In genomic region chr11:66543263-66544107, GRCh38 we compare ENCODE assay signal across 6 cellular contexts. TPM values are rescaled to one million over a fixed set of nuclear protein-coding genes. Genes with fewer than 3 reads are reported as not detected.
A peak's percentile ranks its signal among the peaks of the same experiment; 100 is the strongest.
DNase-seq lines count a peak whose midpoint lies in the region; ATAC-seq, FAIRE-seq and TF ChIP-seq lines count a peak whose summit lies in the region.

No MANE protein-coding gene starts in this region.

- peaks cover 3% of the 10 kb centered on the region for H3K4me1 ChIP-seq in foreskin keratinocyte

- H3K27me3 ChIP-seq in foreskin keratinocyte: peaks cover 19% of the 10 kb centered on the region

- H3K27ac ChIP-seq in foreskin keratinocyte: no peak overlapping the region

- DNase-seq in GM18507 (ENCODE audit: extremely low spot score, insufficient read length, low read depth): peak; percentile 37
- DNase-seq in activated CD4-positive, alpha-beta T cell treated with anti-CD3 and anti-CD28 coated beads, Interleukin-2, amount 50 U/mL, for 48 hours: peak; percentile 49 to 57
- no peak for DNase-seq in foreskin keratinocyte
- DNase-seq in stimulated activated CD8-positive, alpha-beta memory T cell treated with anti-CD3 and anti-CD28 coated beads, Interleukin-4, amount 100 ng/mL, for 24 hours (ENCODE audit: low read depth): peak; percentile 50
- no peak for DNase-seq in NCI-H2029 treated with DMSO at 0.1 percent for 48 hours (lab: John Stamatoyannopoulos, UW)

- TF ChIP-seq CTCF in foreskin keratinocyte (conservative IDR thresholded peaks at IDR 0.05): peak; percentile 28

- FAIRE-seq in GM18507 (lab: Jason Lieb, UNC): peak; percentile 59

- no peak for ATAC-seq in foreskin keratinocyte
- no peak for ATAC-seq in GM19397 (IDR thresholded peaks at IDR 0.05; ENCODE audit: unreplicated experiment)

RNA-seq across cellular contexts. Expression of gene ZDHHC24, which starts 2.4 kb away (rescaled TPM):
- total RNA-seq in foreskin keratinocyte: 6.0 and 8.9 TPM in 2 replicates
- 7.8 and 9.7 TPM in 2 replicates for polyA plus RNA-seq in foreskin keratinocyte

RNA-seq across cellular contexts. Expression of gene ACTN3, which starts 3.2 kb away (rescaled TPM):
- total RNA-seq in foreskin keratinocyte: not detected in 2 replicates
- not detected in 2 replicates for polyA plus RNA-seq in foreskin keratinocyte

RNA-seq across cellular contexts. Expression of gene CTSF, which starts 24.9 kb away (rescaled TPM):
- 5.4 and 5.5 TPM in 2 replicates for total RNA-seq in foreskin keratinocyte
- 5.5 and 6.5 TPM in 2 replicates for polyA plus RNA-seq in foreskin keratinocyte

RNA-seq across cellular contexts. Expression of gene BBS1, which starts 33.0 kb away (rescaled TPM):
- total RNA-seq in foreskin keratinocyte: 11.5 and 12.8 TPM in 2 replicates
- polyA plus RNA-seq in foreskin keratinocyte: 7.1 and 7.3 TPM in 2 replicates

RNA-seq across cellular contexts. Expression of gene CCDC87, which starts 49.4 kb away (rescaled TPM):
- total RNA-seq in foreskin keratinocyte: 0.32 and 0.34 TPM in 2 replicates
- polyA plus RNA-seq in foreskin keratinocyte: 0.11 and 0.13 TPM in 2 replicates

Comparison
In these comparisons a context has a peak if more than half of its experiments do, and no peak if none do; other contexts are left out.
1. DNase-seq: peak in GM18507 (single experiment), activated CD4-positive, alpha-beta T cell treated with anti-CD3 and anti-CD28 coated beads, Interleukin-2, amount 50 U/mL, for 48 hours (2 of 2) and stimulated activated CD8-positive, alpha-beta memory T cell treated with anti-CD3 and anti-CD28 coated beads, Interleukin-4, amount 100 ng/mL, for 24 hours (single experiment); none in foreskin keratinocyte (0 of 2) and NCI-H2029 treated with DMSO at 0.1 percent for 48 hours (single experiment).